ENCODE assay signal across 16 cellular contexts in the genomic region with DNA sequence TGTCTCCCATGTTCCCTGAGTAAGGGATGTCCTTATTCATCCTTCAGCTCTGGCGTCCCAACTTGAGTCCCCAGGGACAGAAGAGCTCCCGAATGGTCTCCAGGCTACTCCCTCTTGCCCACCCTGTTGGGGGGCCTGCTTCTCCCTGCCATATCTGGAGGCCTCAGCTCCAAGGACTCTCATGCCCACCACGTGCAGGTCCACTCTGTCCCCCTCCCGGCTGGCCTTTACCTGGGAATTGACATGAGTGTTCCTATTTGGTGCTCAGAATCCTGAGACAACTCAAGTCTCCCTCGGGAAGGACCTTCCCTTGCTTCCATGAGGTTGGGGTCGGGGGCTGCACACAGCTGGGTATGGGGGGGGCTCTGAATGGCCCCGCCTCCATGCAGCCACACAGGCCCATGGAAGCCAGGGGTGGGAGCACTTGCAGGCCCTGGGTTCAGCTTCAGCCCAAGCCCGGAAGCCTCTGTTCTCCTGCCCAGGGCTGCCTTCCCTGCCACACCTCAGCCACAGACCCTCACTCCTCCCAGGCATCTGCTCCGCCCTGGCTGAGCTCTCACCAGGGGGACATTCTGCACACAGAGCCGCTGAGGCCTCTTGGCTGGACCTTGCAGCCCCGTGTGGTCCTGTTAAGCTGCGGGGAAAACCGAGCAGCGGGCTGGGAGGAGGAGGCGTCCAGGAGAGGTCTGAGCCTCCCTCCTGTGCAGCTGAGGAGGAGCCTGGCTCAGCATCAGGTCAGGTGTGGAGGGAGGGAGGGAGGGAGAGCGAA.
DNase-seq lines count a peak whose midpoint lies in the region; ATAC-seq and TF ChIP-seq lines count a peak whose summit lies in the region.
"Had no signal": no experiment of that assay in that cellular context is flagged by ENCODE, and none has a peak within 500 bp of the region (broad histone marks: within the 10 kb centered on the region; RNA-seq: fewer than 3 reads in every experiment).

No MANE protein-coding gene starts in this region.

- no peak overlapping the region for H3K27ac ChIP-seq in right atrium auricular region
- H3K27ac ChIP-seq in right cardiac atrium (ENCODE audit: low read length): no peak overlapping the region
- no peak overlapping the region for H3K27ac ChIP-seq in endodermal cell (ENCODE audit: low read depth, low read length)
- H3K27ac ChIP-seq: RWPE1, SJCRH30 had no signal

- H3K36me3 Mint-ChIP-seq in endodermal cell (ENCODE audit: low read depth): no peaks in the 10 kb centered on the region
- H3K36me3 Mint-ChIP-seq in progenitor cell of endocrine pancreas (ENCODE audit: insufficient read depth): no peaks in the 10 kb centered on the region
- H3K36me3 Mint-ChIP-seq: CD14-positive monocyte had no signal

- intact Hi-C loops in right cardiac atrium (cut with DNase I): no loop called here

- H3K9me3 ChIP-seq in right atrium auricular region: peaks cover 0 to 6% of the 10 kb centered on the region in 2 donors
- H3K9me3 ChIP-seq in right cardiac atrium (ENCODE audit: control insufficient read depth, low read length): no peaks in the 10 kb centered on the region
- H3K9me3 ChIP-seq in endodermal cell (ENCODE audit: control insufficient read depth, low read length): peaks cover 14% of the 10 kb centered on the region
- H3K9me3 ChIP-seq: SJCRH30 had no signal

- no peaks in the 10 kb centered on the region for H3K4me1 ChIP-seq in right atrium auricular region
- H3K4me1 ChIP-seq in right cardiac atrium (ENCODE audit: control insufficient read depth, insufficient read depth, low read length): no peaks in the 10 kb centered on the region
- no peaks in the 10 kb centered on the region for H3K4me1 ChIP-seq in endodermal cell (ENCODE audit: control insufficient read depth, insufficient read depth, low read length)
- H3K4me1 ChIP-seq: SJCRH30 had no signal

- peaks cover 33% of the 10 kb centered on the region for H3K9me3 Mint-ChIP-seq in endodermal cell
- peaks cover 9% of the 10 kb centered on the region for H3K9me3 Mint-ChIP-seq in progenitor cell of endocrine pancreas (ENCODE audit: low read depth)

- WGBS in right cardiac atrium: 68% methylated on average over 16 of the region's 16 CpGs
- WGBS in endodermal cell (ENCODE audit: insufficient coverage in 1 of 2, insufficient read length in 1 of 2), 2 experiments: 86 to 91% methylated on average over 6 to 16 of the region's 16 CpGs

- H3K27me3 ChIP-seq in right atrium auricular region: no peaks in the 10 kb centered on the region
- H3K27me3 ChIP-seq in right cardiac atrium (ENCODE audit: control insufficient read depth, insufficient read depth): no peaks in the 10 kb centered on the region
- H3K27me3 ChIP-seq in endodermal cell (ENCODE audit: control insufficient read depth, insufficient read depth, low read length, poor library complexity, severe bottlenecking): no peaks in the 10 kb centered on the region
- H3K27me3 ChIP-seq: SJCRH30 had no signal

- DNase-seq in right atrium auricular region (ENCODE audit: low spot score) (peak; percentile 32), right cardiac atrium (no peak), endodermal cell (peak; percentile 25), progenitor cell of endocrine pancreas (ENCODE audit: low spot score, unreplicated experiment) (peak; percentile 5)
- DNase-seq in stimulated activated CD4-positive, alpha-beta T cell treated with anti-CD3 and anti-CD28 coated beads, Interleukin-15, amount 100 ng/mL, for 24 hours: no peak
- DNase-seq: H7, IMR-90, Kasumi-1, MM.1S, NCI-H1694 treated with DMSO at 0.1 percent for 48 hours, PC-3, SJCRH30 had no signal

- H3K9ac ChIP-seq in endodermal cell (ENCODE audit: extremely low read depth, low read length, poor library complexity, severe bottlenecking): no peak overlapping the region

- H3K36me3 ChIP-seq in right atrium auricular region (no peaks in the 10 kb centered on the region), endodermal cell (ENCODE audit: control insufficient read depth, insufficient read depth, low read length) (no peaks in the 10 kb centered on the region)
- H3K36me3 ChIP-seq: SJCRH30 had no signal

- TF ChIP-seq CTCF in right atrium auricular region (IDR thresholded peaks at IDR 0.05): no peak
- TF ChIP-seq CTCF in endodermal cell (conservative IDR thresholded peaks at IDR 0.05): no peak
- no peak for TF ChIP-seq CTCF in progenitor cell of endocrine pancreas (IDR thresholded peaks at IDR 0.05; ENCODE audit: unreplicated experiment)

- H3K4me3 ChIP-seq in right atrium auricular region: no peak overlapping the region
- H3K4me3 ChIP-seq in right cardiac atrium (ENCODE audit: low read length): no peak overlapping the region
- no peak overlapping the region for H3K4me3 ChIP-seq in endodermal cell (ENCODE audit: low read length)
- H3K4me3 ChIP-seq: SJCRH30 had no signal

- no peaks in the 10 kb centered on the region for H3K27me3 Mint-ChIP-seq in endodermal cell (ENCODE audit: insufficient read depth)
- peaks cover 2% of the 10 kb centered on the region for H3K27me3 Mint-ChIP-seq in progenitor cell of endocrine pancreas

- no peak for ATAC-seq in right cardiac atrium
- no peak for ATAC-seq in HG02852 (IDR thresholded peaks at IDR 0.05; ENCODE audit: unreplicated experiment)
- no peak for ATAC-seq in GM21786 (IDR thresholded peaks at IDR 0.05; ENCODE audit: unreplicated experiment)
- ATAC-seq: PC-3 had no signal

- H3K4me3 Mint-ChIP-seq in endodermal cell (no peak overlapping the region), progenitor cell of endocrine pancreas (ENCODE audit: low read depth) (no peak overlapping the region)
- H3K4me3 Mint-ChIP-seq: CD14-positive monocyte had no signal

- H3K4me1 Mint-ChIP-seq in endodermal cell (no peaks in the 10 kb centered on the region), progenitor cell of endocrine pancreas (ENCODE audit: low read depth) (no peaks in the 10 kb centered on the region)
- H3K4me1 Mint-ChIP-seq: CD14-positive monocyte had no signal

- H3K27ac Mint-ChIP-seq in endodermal cell (no peak overlapping the region), progenitor cell of endocrine pancreas (no peak overlapping the region)
- H3K27ac Mint-ChIP-seq: CD14-positive monocyte had no signal

Comparison
In these comparisons a context has a peak if more than half of its experiments do, and no peak if none do; other contexts are left out.
1. DNase-seq: peak in right atrium auricular region (single experiment), endodermal cell (single experiment) and progenitor cell of endocrine pancreas (single experiment); none in right cardiac atrium (0 of 3) and stimulated activated CD4-positive, alpha-beta T cell treated with anti-CD3 and anti-CD28 coated beads, Interleukin-15, amount 100 ng/mL, for 24 hours (single experiment).